Comparison of ENCODE assay signal across 17 cellular contexts in genomic region chr4:53189011-53189410, GRCh38.
A peak's percentile ranks its signal among the peaks of the same experiment; 100 is the strongest.
DNase-seq lines count a peak whose midpoint lies in the region; FAIRE-seq and TF ChIP-seq lines count a peak whose summit lies in the region.
"Had no signal": no experiment of that assay in that cellular context is flagged by ENCODE, and none has a peak within 500 bp of the region (broad histone marks: within the 10 kb centered on the region; RNA-seq: fewer than 3 reads in every experiment).

No MANE protein-coding gene starts in this region.

- no peaks in the 10 kb centered on the region for H3K79me2 ChIP-seq in mammary epithelial cell (ENCODE audit: insufficient read depth, low read length)
- H3K79me2 ChIP-seq in astrocyte (ENCODE audit: insufficient read depth, low read length), result no peaks in the 10 kb centered on the region

- CTCF ChIA-PET in mammary epithelial cell (lab: Charles Lee; ENCODE audit: low non-redundant PET), result interaction anchor here (0.6 kb wide), 1 partner anchor 727 kb away, joined by 4 read pairs; no protein-coding TSS in a partner anchor
- CTCF ChIA-PET in Caco-2 (lab: Charles Lee), result no interaction called here

- dilution Hi-C loops in mammary epithelial cell (cut with HindIII; ENCODE audit: low sequenced_read_pairs), result no loop called here

- H4K20me1 ChIP-seq in mammary epithelial cell (ENCODE audit: insufficient read depth, low read length), result no peaks in the 10 kb centered on the region
- H4K20me1 ChIP-seq in astrocyte (ENCODE audit: insufficient read depth, low read length), result no peaks in the 10 kb centered on the region

- WGBS in mammary epithelial cell (ENCODE audit: low coverage, missing lambda C conversion rate), result 17% methylated on average over 1 of the region's 1 CpG

- no TSS peak for BruUV-seq in mammary epithelial cell (replicated peaks; lab: Mats Ljungman, UMichigan)
- no TSS peak for BruUV-seq in Caco-2 (replicated peaks; lab: Mats Ljungman, UMichigan)

- H3K4me3 Mint-ChIP-seq in astrocyte (ENCODE audit: unreplicated experiment) (no peak overlapping the region), Caco-2 (ENCODE audit: unreplicated experiment) (no peak overlapping the region)
- H3K4me3 Mint-ChIP-seq: IgD-negative memory B cell; natural killer cell treated with Interleukin-12 subunit alpha and Interleukin-12 subunit beta and Interleukin-15 and Interleukin-18, amount 100 ng/mL, for 72 hours; stimulated activated naive B cell treated with anti-CD40 and anti-IgM and Interleukin-4, amounts not matched to agents 10 μg/mL and 1 μg/mL and 100 μg/mL, for 72 hours had no signal

- FAIRE-seq in astrocyte (lab: Jason Lieb, UNC), result no peak
- FAIRE-seq: endometrium had no signal

- no peaks in the 10 kb centered on the region for H3K9me3 Mint-ChIP-seq in astrocyte (ENCODE audit: unreplicated experiment)
- H3K9me3 Mint-ChIP-seq in Caco-2 (ENCODE audit: unreplicated experiment), result no peaks in the 10 kb centered on the region
- H3K9me3 Mint-ChIP-seq: IgD-negative memory B cell; natural killer cell treated with Interleukin-12 subunit alpha and Interleukin-12 subunit beta and Interleukin-15 and Interleukin-18, amount 100 ng/mL, for 72 hours; stimulated activated naive B cell treated with anti-CD40 and anti-IgM and Interleukin-4, amounts not matched to agents 10 μg/mL and 1 μg/mL and 100 μg/mL, for 72 hours had no signal

- H3K27me3 Mint-ChIP-seq in astrocyte (ENCODE audit: low read depth, unreplicated experiment) (no peaks in the 10 kb centered on the region), Caco-2 (ENCODE audit: insufficient read depth, unreplicated experiment) (no peaks in the 10 kb centered on the region)
- H3K27me3 Mint-ChIP-seq: IgD-negative memory B cell; natural killer cell treated with Interleukin-12 subunit alpha and Interleukin-12 subunit beta and Interleukin-15 and Interleukin-18, amount 100 ng/mL, for 72 hours; stimulated activated naive B cell treated with anti-CD40 and anti-IgM and Interleukin-4, amounts not matched to agents 10 μg/mL and 1 μg/mL and 100 μg/mL, for 72 hours had no signal

- no peak overlapping the region for H3K9ac ChIP-seq in mammary epithelial cell (ENCODE audit: insufficient read depth, low read length)
- peak overlapping the region; percentile 22 for H3K9ac ChIP-seq in astrocyte (ENCODE audit: low read length)

- intact Hi-C loops in mammary epithelial cell (cut with micrococcal nuclease), result no loop called here
- intact Hi-C loops in breast epithelium (cut with DNase I; ENCODE audit: low total_unique reads), result no loop called here
- intact Hi-C loops in tibial artery (cut with DNase I; ENCODE audit: low total_unique reads), result no loop called here
- intact Hi-C loops in Caco-2 (cut with micrococcal nuclease; ENCODE audit: unreplicated experiment), result loop anchor here (2.0 to 10.0 kb wide), 3 partner anchors 104 to 1038 kb away; no protein-coding TSS in a partner anchor

- TF ChIP-seq POLR2A in breast epithelium (IDR thresholded peaks at IDR 0.05), result no peak

- H3K27ac ChIP-seq in mammary epithelial cell (ENCODE audit: insufficient read depth, low read depth, low read length) (no peak overlapping the region), breast epithelium (no peak overlapping the region), astrocyte (ENCODE audit: low read depth, low read length) (peak overlapping the region; percentile 66), tibial artery (peak overlapping the region; percentile 29 to 49)
- H3K27ac ChIP-seq: 22Rv1, upper lobe of right lung had no signal

- no peaks in the 10 kb centered on the region for H3K9me3 ChIP-seq in mammary epithelial cell (replicated peaks; ENCODE audit: insufficient read depth, low read length)
- H3K9me3 ChIP-seq in breast epithelium, result no peaks in the 10 kb centered on the region
- H3K9me3 ChIP-seq in astrocyte (ENCODE audit: insufficient read depth, low read depth, low read length), result no peaks in the 10 kb centered on the region
- no peaks in the 10 kb centered on the region for H3K9me3 ChIP-seq in tibial artery
- no peaks in the 10 kb centered on the region for H3K9me3 ChIP-seq in Caco-2
- H3K9me3 ChIP-seq: upper lobe of right lung had no signal

- H3K36me3 ChIP-seq in mammary epithelial cell (ENCODE audit: insufficient read depth, low read length), result no peaks in the 10 kb centered on the region
- no peaks in the 10 kb centered on the region for H3K36me3 ChIP-seq in breast epithelium
- H3K36me3 ChIP-seq in astrocyte (ENCODE audit: insufficient read depth, low read length), result no peaks in the 10 kb centered on the region
- H3K36me3 ChIP-seq in tibial artery, result no peaks in the 10 kb centered on the region
- H3K36me3 ChIP-seq in Caco-2 (ENCODE audit: control insufficient read depth, insufficient read depth, low read length), result no peaks in the 10 kb centered on the region
- H3K36me3 ChIP-seq: upper lobe of right lung had no signal

- in situ Hi-C loops in mammary epithelial cell (cut with MboI; ENCODE audit: low sequenced_read_pairs in 2 of 2), result loop anchor here in 1 of 2 donors (25.0 kb wide), 1 partner anchor 623 kb away; no protein-coding TSS in a partner anchor

- H3K36me3 Mint-ChIP-seq in astrocyte (ENCODE audit: low read depth, unreplicated experiment) (no peaks in the 10 kb centered on the region), Caco-2 (ENCODE audit: insufficient read depth, unreplicated experiment) (no peaks in the 10 kb centered on the region)
- H3K36me3 Mint-ChIP-seq: IgD-negative memory B cell; natural killer cell treated with Interleukin-12 subunit alpha and Interleukin-12 subunit beta and Interleukin-15 and Interleukin-18, amount 100 ng/mL, for 72 hours had no signal

- H3K4me1 Mint-ChIP-seq in astrocyte (ENCODE audit: low read depth, unreplicated experiment) (peaks cover 36% of the 10 kb centered on the region), Caco-2 (ENCODE audit: low read depth, unreplicated experiment) (peaks cover 20% of the 10 kb centered on the region)

- H3K4me2 ChIP-seq in mammary epithelial cell (ENCODE audit: insufficient read depth, low read depth, low read length) (peak overlapping the region; percentile 23), astrocyte (ENCODE audit: low read length) (peak overlapping the region; percentile 40)

- H2AFZ ChIP-seq in mammary epithelial cell (ENCODE audit: low read depth, low read length) (no peak overlapping the region), astrocyte (ENCODE audit: low read depth, low read length) (no peak overlapping the region)

- H3K27me3 ChIP-seq in mammary epithelial cell (ENCODE audit: insufficient read depth, low read length), result no peaks in the 10 kb centered on the region
- H3K27me3 ChIP-seq in breast epithelium, result no peaks in the 10 kb centered on the region
- no peaks in the 10 kb centered on the region for H3K27me3 ChIP-seq in astrocyte (ENCODE audit: insufficient read depth, low read length)
- no peaks in the 10 kb centered on the region for H3K27me3 ChIP-seq in tibial artery
- H3K27me3 ChIP-seq in Caco-2 (replicated peaks; ENCODE audit: control insufficient read depth, insufficient read depth, low read length), result no peaks in the 10 kb centered on the region
- H3K27me3 ChIP-seq: upper lobe of right lung had no signal

- TF ChIP-seq CTCF in mammary epithelial cell (conservative IDR thresholded peaks at IDR 0.05 in 1 of 2, IDR thresholded peaks at IDR 0.05 in 1 of 2; ENCODE audit: extremely low read depth in 1 of 2, insufficient read depth in 1 of 2, low read depth in 1 of 2, low read length in 2 of 2) (no peak), breast epithelium (IDR thresholded peaks at IDR 0.05) (no peak), astrocyte (IDR thresholded peaks at IDR 0.05; ENCODE audit: insufficient read depth, low read depth, low read length) (no peak), tibial artery (IDR thresholded peaks at IDR 0.05) (no peak), Caco-2 (IDR thresholded peaks at IDR 0.05; ENCODE audit: insufficient read depth in 1 of 2, low read depth in 1 of 2, low read length in 1 of 2, severe bottlenecking in 1 of 2, unreplicated experiment in 1 of 2) (no peak)

- no peak overlapping the region for H3K4me3 ChIP-seq in mammary epithelial cell (replicated peaks in 1 of 3; ENCODE audit: insufficient read depth in 1 of 3, low read depth in 2 of 3, low read length in 3 of 3)
- H3K4me3 ChIP-seq in breast epithelium, result no peak overlapping the region
- H3K4me3 ChIP-seq in astrocyte (ENCODE audit: insufficient read depth, low read depth, low read length), result no peak overlapping the region
- H3K4me3 ChIP-seq in tibial artery, result no peak overlapping the region
- H3K4me3 ChIP-seq in Caco-2 (ENCODE audit: low read depth, low read length), result no peak overlapping the region
- H3K4me3 ChIP-seq: upper lobe of right lung had no signal

- H3K4me1 ChIP-seq in mammary epithelial cell (ENCODE audit: insufficient read depth, low read length) (peaks cover 4% of the 10 kb centered on the region), breast epithelium (no peaks in the 10 kb centered on the region), astrocyte (ENCODE audit: insufficient read depth, low read length) (peaks cover 31% of the 10 kb centered on the region), tibial artery (peaks cover 0 to 46% (median 16%) of the 10 kb centered on the region in 4 donors), Caco-2 (peaks cover 30% of the 10 kb centered on the region)
- H3K4me1 ChIP-seq: upper lobe of right lung had no signal

- POLR2A ChIA-PET in Caco-2 (lab: Charles Lee), result interaction anchor here (2.5 kb wide), 1 partner anchor 169 kb away, joined by 10 read pairs; no protein-coding TSS in a partner anchor

- DNase-seq in mammary epithelial cell (peak; percentile 12), breast epithelium (ENCODE audit: low spot score in 2 of 2) (no peak), astrocyte (ENCODE audit: low read depth) (peak; percentile 76), hepatic stellate cell (ENCODE audit: low spot score) (peak; percentile 22), tibial artery (no peak), Caco-2 (no peak), NCI-H2081 (lab: John Stamatoyannopoulos, UW) (no peak), DMS79 treated with DMSO at 0.1 percent for 48 hours (lab: John Stamatoyannopoulos, UW) (no peak)
- DNase-seq: activated effector memory CD4-positive, alpha-beta T cell treated with Interleukin-2 at 50 U/mL for 16 hours; hippocampal formation; NCI-H1092; stimulated activated naive B cell treated with anti-CD40 and anti-IgM and Interleukin-4, amounts not matched to agents 10 μg/mL and 1 μg/mL and 100 μg/mL, for 72 hours; upper lobe of right lung had no signal

- H3K27ac Mint-ChIP-seq in astrocyte (ENCODE audit: unreplicated experiment), result peak overlapping the region; percentile 71
- H3K27ac Mint-ChIP-seq in Caco-2 (ENCODE audit: unreplicated experiment), result no peak overlapping the region
- H3K27ac Mint-ChIP-seq: IgD-negative memory B cell; natural killer cell treated with Interleukin-12 subunit alpha and Interleukin-12 subunit beta and Interleukin-15 and Interleukin-18, amount 100 ng/mL, for 72 hours; stimulated activated naive B cell treated with anti-CD40 and anti-IgM and Interleukin-4, amounts not matched to agents 10 μg/mL and 1 μg/mL and 100 μg/mL, for 72 hours had no signal

Comparison
In these comparisons a context has a peak if more than half of its experiments do, and no peak if none do; other contexts are left out.
1. DNase-seq: peak in mammary epithelial cell (single experiment), astrocyte (single experiment) and hepatic stellate cell (single experiment); none in breast epithelium (0 of 2), tibial artery (0 of 2), Caco-2 (0 of 2), NCI-H2081 (0 of 2) and DMS79 treated with DMSO at 0.1 percent for 48 hours (single experiment).
2. H3K27ac ChIP-seq: peak in astrocyte (single experiment) and tibial artery (2 of 2); none in mammary epithelial cell (single experiment) and breast epithelium (0 of 2).